11 cellular contexts compared by ENCODE assay signal in genomic region chr11:69040581-69041260, GRCh38. TPM values are rescaled to one million over a fixed set of nuclear protein-coding genes. Genes with fewer than 3 reads are reported as not detected.
A peak's percentile ranks its signal among the peaks of the same experiment; 100 is the strongest.
DNase-seq lines count a peak whose midpoint lies in the region; ATAC-seq lines count a peak whose summit lies in the region.
"Had no signal": no experiment of that assay in that cellular context is flagged by ENCODE, and none has a peak within 500 bp of the region (broad histone marks: within the 10 kb centered on the region; RNA-seq: fewer than 3 reads in every experiment).

No MANE protein-coding gene starts in this region.

- CTCF ChIA-PET in activated naive CD4-positive, alpha-beta T cell treated with anti-CD3 and anti-CD28 coated beads, Interleukin-2, amount 10 ng/mL, durations not matched to agents 7 days and 5 days (lab: Charles Lee), result no interaction called here

- H3K4me3 Mint-ChIP-seq in activated naive CD4-positive, alpha-beta T cell treated with anti-CD3 and anti-CD28 coated beads, Interleukin-2, amount 10 ng/mL, durations not matched to agents 7 days and 5 days, result no peak overlapping the region
- H3K4me3 Mint-ChIP-seq in stimulated activated naive CD8-positive, alpha-beta T cell treated with anti-CD3 and anti-CD28 coated beads, Interleukin-15, amount 100 ng/mL, for 72 hours, result peak overlapping the region in 1 of 2 donors; percentile 15

- ATAC-seq in activated naive CD4-positive, alpha-beta T cell treated with anti-CD3 and anti-CD28 coated beads, Interleukin-2, amount 50 U/mL, for 72 hours, result peak; percentile 81 to 91
- peak; percentile 93 for ATAC-seq in stimulated activated naive CD8-positive, alpha-beta T cell treated with anti-CD3 and anti-CD28 coated beads, Interleukin-15, amount 100 ng/mL, for 72 hours
- ATAC-seq in HG03045 (IDR thresholded peaks at IDR 0.05; ENCODE audit: unreplicated experiment) (no peak), HG03354 (IDR thresholded peaks at IDR 0.05; ENCODE audit: poor library complexity, severe bottlenecking, unreplicated experiment) (no peak), HG03039 (IDR thresholded peaks at IDR 0.05; ENCODE audit: unreplicated experiment) (no peak)

- H3K9me3 Mint-ChIP-seq in activated naive CD4-positive, alpha-beta T cell treated with anti-CD3 and anti-CD28 coated beads, Interleukin-2, amount 50 U/mL, for 72 hours, result peaks cover 0 to 6% of the 10 kb centered on the region in 2 donors
- no peaks in the 10 kb centered on the region for H3K9me3 Mint-ChIP-seq in activated naive CD4-positive, alpha-beta T cell treated with anti-CD3 and anti-CD28 coated beads, Interleukin-2, amount 10 ng/mL, durations not matched to agents 7 days and 5 days
- peaks cover 0 to 8% of the 10 kb centered on the region in 2 donors for H3K9me3 Mint-ChIP-seq in stimulated activated naive CD8-positive, alpha-beta T cell treated with anti-CD3 and anti-CD28 coated beads, Interleukin-15, amount 100 ng/mL, for 72 hours

- peak overlapping the region; percentile 41 to 79 for H3K27ac Mint-ChIP-seq in activated naive CD4-positive, alpha-beta T cell treated with anti-CD3 and anti-CD28 coated beads, Interleukin-2, amount 50 U/mL, for 72 hours
- no peak overlapping the region for H3K27ac Mint-ChIP-seq in activated naive CD4-positive, alpha-beta T cell treated with anti-CD3 and anti-CD28 coated beads, Interleukin-2, amount 10 ng/mL, durations not matched to agents 7 days and 5 days
- H3K27ac Mint-ChIP-seq in stimulated activated naive CD8-positive, alpha-beta T cell treated with anti-CD3 and anti-CD28 coated beads, Interleukin-15, amount 100 ng/mL, for 72 hours, result peak overlapping the region in 1 of 2 donors; percentile 71

- H3K4me1 Mint-ChIP-seq in activated naive CD4-positive, alpha-beta T cell treated with anti-CD3 and anti-CD28 coated beads, Interleukin-2, amount 10 ng/mL, durations not matched to agents 7 days and 5 days, result peaks cover 2% of the 10 kb centered on the region
- H3K4me1 Mint-ChIP-seq in stimulated activated naive CD8-positive, alpha-beta T cell treated with anti-CD3 and anti-CD28 coated beads, Interleukin-15, amount 100 ng/mL, for 72 hours, result peaks cover 21% of the 10 kb centered on the region

- peaks cover 42% of the 10 kb centered on the region for H3K27me3 Mint-ChIP-seq in activated naive CD4-positive, alpha-beta T cell treated with anti-CD3 and anti-CD28 coated beads, Interleukin-2, amount 10 ng/mL, durations not matched to agents 7 days and 5 days
- peaks cover 7% of the 10 kb centered on the region for H3K27me3 Mint-ChIP-seq in stimulated activated naive CD8-positive, alpha-beta T cell treated with anti-CD3 and anti-CD28 coated beads, Interleukin-15, amount 100 ng/mL, for 72 hours

- no peak for DNase-seq in activated naive CD4-positive, alpha-beta T cell treated with anti-CD3 and anti-CD28 coated beads, Interleukin-2, amount 50 U/mL, for 72 hours (ENCODE audit: low spot score in 2 of 2)
- no peak for DNase-seq in activated naive CD4-positive, alpha-beta T cell treated with anti-CD3 and anti-CD28 coated beads, Interleukin-2, amount 10 ng/mL, durations not matched to agents 7 days and 5 days
- peak; percentile 62 for DNase-seq in RPMI7951 (ENCODE audit: low read depth)
- DNase-seq in fibroblast of the conjunctiva (ENCODE audit: low read depth), result peak; percentile 60
- DNase-seq in stimulated activated naive CD8-positive, alpha-beta T cell treated with anti-CD3 and anti-CD28 coated beads, Interleukin-15, amount 100 ng/mL, for 72 hours, result peak; percentile 35 to 68
- DNase-seq: activated naive CD4-positive, alpha-beta T cell treated with Interleukin-2 at 50 U/mL for 16 hours; NCI-H1417 had no signal

- peaks cover 0 to 5% of the 10 kb centered on the region in 2 donors for H3K36me3 Mint-ChIP-seq in activated naive CD4-positive, alpha-beta T cell treated with anti-CD3 and anti-CD28 coated beads, Interleukin-2, amount 50 U/mL, for 72 hours
- no peaks in the 10 kb centered on the region for H3K36me3 Mint-ChIP-seq in activated naive CD4-positive, alpha-beta T cell treated with anti-CD3 and anti-CD28 coated beads, Interleukin-2, amount 10 ng/mL, durations not matched to agents 7 days and 5 days

RNA-seq across cellular contexts. Expression of gene TPCN2, which starts 8.0 kb away (rescaled TPM):
- 10 to 100 TPM in 1 of 2 donors, 1 to 10 TPM in 1; 8.7 to 13.9 TPM for total RNA-seq in activated naive CD4-positive, alpha-beta T cell treated with anti-CD3 and anti-CD28 coated beads, Interleukin-2, amount 50 U/mL, for 72 hours
- 3.2 and 4.7 TPM in 2 replicates for total RNA-seq in RPMI7951 (2014; rRNA removed; shearing (Covaris generic))

RNA-seq across cellular contexts. Expression of gene MRGPRF, which starts 27.7 kb away (rescaled TPM):
- not detected for total RNA-seq in activated naive CD4-positive, alpha-beta T cell treated with anti-CD3 and anti-CD28 coated beads, Interleukin-2, amount 50 U/mL, for 72 hours
- under 0.01 TPM in 1 of 2 replicates, not detected in the other for total RNA-seq in RPMI7951 (2014; rRNA removed; shearing (Covaris generic))

RNA-seq across cellular contexts. Expression of gene MRGPRD, which starts 59.9 kb away (rescaled TPM):
- not detected for total RNA-seq in activated naive CD4-positive, alpha-beta T cell treated with anti-CD3 and anti-CD28 coated beads, Interleukin-2, amount 50 U/mL, for 72 hours
- not detected in 2 replicates for total RNA-seq in RPMI7951 (2014; rRNA removed; shearing (Covaris generic))
- total RNA-seq: heart left ventricle had no signal

Comparison
In these comparisons a context has a peak if more than half of its experiments do, and no peak if none do; other contexts are left out.
1. ATAC-seq: peak in activated naive CD4-positive, alpha-beta T cell treated with anti-CD3 and anti-CD28 coated beads, Interleukin-2, amount 50 U/mL, for 72 hours (2 of 2) and stimulated activated naive CD8-positive, alpha-beta T cell treated with anti-CD3 and anti-CD28 coated beads, Interleukin-15, amount 100 ng/mL, for 72 hours (single experiment); none in HG03045 (single experiment), HG03354 (single experiment) and HG03039 (single experiment).
2. DNase-seq: peak in RPMI7951 (single experiment), fibroblast of the conjunctiva (single experiment) and stimulated activated naive CD8-positive, alpha-beta T cell treated with anti-CD3 and anti-CD28 coated beads, Interleukin-15, amount 100 ng/mL, for 72 hours (2 of 2); none in activated naive CD4-positive, alpha-beta T cell treated with anti-CD3 and anti-CD28 coated beads, Interleukin-2, amount 50 U/mL, for 72 hours (0 of 2) and activated naive CD4-positive, alpha-beta T cell treated with anti-CD3 and anti-CD28 coated beads, Interleukin-2, amount 10 ng/mL, durations not matched to agents 7 days and 5 days (single experiment).